In the genomic region with DNA sequence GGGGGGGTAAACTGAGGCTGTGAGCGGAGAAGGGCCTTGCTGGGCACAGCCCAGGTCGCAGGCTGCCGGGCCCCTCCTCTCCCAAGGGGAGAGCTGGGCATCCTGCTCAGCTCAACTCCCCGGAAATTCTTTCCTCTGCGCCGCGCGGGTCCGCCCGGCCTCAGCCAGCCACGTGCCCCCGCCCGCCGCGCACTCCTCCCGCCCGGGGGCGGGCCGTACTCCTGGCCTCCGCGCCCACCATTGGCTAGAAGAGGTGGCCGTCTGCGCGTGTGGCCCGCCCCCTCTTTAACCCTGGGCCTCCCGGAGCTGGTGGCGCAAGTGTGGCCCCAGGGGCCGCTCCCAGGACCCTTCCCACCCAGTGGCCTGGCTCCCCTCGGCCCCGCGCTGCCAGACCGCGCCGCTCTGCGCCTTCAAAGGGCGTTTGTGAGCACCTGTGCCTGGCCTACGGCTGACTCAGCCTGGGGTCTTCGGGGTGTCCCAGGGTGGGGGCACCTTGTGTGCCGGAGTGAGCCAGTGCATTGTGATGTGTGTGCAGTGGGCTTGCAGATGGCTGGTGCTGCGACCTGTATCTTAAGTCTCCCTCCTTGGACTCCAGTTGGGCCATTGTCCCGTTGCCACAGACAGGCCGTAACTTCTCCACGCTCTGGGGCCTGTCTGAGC, we compare ENCODE assay signal across 9 cellular contexts. TPM values are rescaled to one million over a fixed set of nuclear protein-coding genes. Genes with fewer than 3 reads are reported as not detected.
A peak's percentile ranks its signal among the peaks of the same experiment; 100 is the strongest.
DNase-seq lines count a peak whose midpoint lies in the region; ATAC-seq and TF ChIP-seq lines count a peak whose summit lies in the region.
"Had no signal": no experiment of that assay in that cellular context is flagged by ENCODE, and none has a peak within 500 bp of the region (broad histone marks: within the 10 kb centered on the region; RNA-seq: fewer than 3 reads in every experiment).

No MANE protein-coding gene starts in this region.

- peak overlapping the region; percentile 73 for H3K4me2 ChIP-seq in PC-9

- no peak for ATAC-seq in GM19328 (IDR thresholded peaks at IDR 0.05; ENCODE audit: unreplicated experiment)

- TF ChIP-seq CTCF in GM13977 (IDR thresholded peaks at IDR 0.05; ENCODE audit: extremely low read depth, insufficient read depth, missing control alignments) (no peak), PC-9 (conservative IDR thresholded peaks at IDR 0.05) (no peak)

- H2AFZ ChIP-seq in PC-9, result no peak overlapping the region

- peaks cover 40% of the 10 kb centered on the region for H3K4me1 ChIP-seq in PC-9 (replicated peaks; ENCODE audit: insufficient read depth)

- H4K20me1 ChIP-seq in PC-9 (ENCODE audit: insufficient read depth), result no peaks in the 10 kb centered on the region

- BruUV-seq in PC-9 (replicated peaks; lab: Mats Ljungman, UMichigan), result no TSS peak

- H3K79me2 ChIP-seq in PC-9 (ENCODE audit: low read depth), result no peaks in the 10 kb centered on the region

- in situ Hi-C loops in GM13977 (cut with MboI; ENCODE audit: low pct_unique_long_range_greater_than_20kb, low sequenced_read_pairs, unreplicated experiment), result no loop called here

- H3K36me3 ChIP-seq in PC-9 (ENCODE audit: low read depth) (no peaks in the 10 kb centered on the region), MG63 (no peaks in the 10 kb centered on the region)

- DNase-seq in GM13977 (ENCODE audit: low spot score), result peak; percentile 59
- DNase-seq in PC-9, result peak; percentile 46 to 93
- DNase-seq in central memory CD4-positive, alpha-beta T cell, result peak; percentile 19
- peak; percentile 57 for DNase-seq in kidney glomerular epithelial cell (lab: John Stamatoyannopoulos, UW)
- DNase-seq in stimulated activated CD4-positive, alpha-beta T cell treated with anti-CD3 and anti-CD28 coated beads, Interleukin-2, amount 100 ng/mL, for 24 hours, result peak; percentile 36 to 68
- DNase-seq in effector CD4-positive, alpha-beta T cell, result no peak
- no peak for DNase-seq in MG63

- H3K27ac ChIP-seq in PC-9, result no peak overlapping the region

- POLR2A ChIA-PET in PC-9 (lab: Charles Lee; ENCODE audit: unreplicated experiment), result interaction anchor here (0.5 to 0.6 kb wide), 4 partner anchors 37 to 1310 kb away, joined by 3 to 9 read pairs (median 3); partner anchors contain the start of genes C11orf24 and TPCN2

- H3K9me3 ChIP-seq in PC-9 (ENCODE audit: insufficient read depth, low read depth) (no peaks in the 10 kb centered on the region), MG63 (no peaks in the 10 kb centered on the region)

- H3K9me2 ChIP-seq in PC-9 (ENCODE audit: insufficient read depth), result no peaks in the 10 kb centered on the region

- peaks cover 23% of the 10 kb centered on the region for H3F3A ChIP-seq in PC-9 (ENCODE audit: insufficient read depth, low read depth)

- intact Hi-C loops in PC-9 (cut with micrococcal nuclease; ENCODE audit: unreplicated experiment), result no loop called here

- H3K4me3 ChIP-seq in PC-9 (peak overlapping the region; percentile 41; the same call in 1 of the 2 replicates), MG63 (no peak overlapping the region)

- CTCF ChIA-PET in PC-9 (lab: Charles Lee), result interaction anchor here (0.5 to 1.0 kb wide), 4 partner anchors 10 to 891 kb away, joined by 3 to 6 read pairs (median 4); no protein-coding TSS in a partner anchor

- H3K27me3 ChIP-seq in PC-9 (ENCODE audit: insufficient read depth, low read depth) (peaks cover 15% of the 10 kb centered on the region; the same call in 1 of the 2 replicates), MG63 (no peaks in the 10 kb centered on the region)

RNA-seq across cellular contexts. Expression of gene MRGPRF, which starts 2.0 kb away (rescaled TPM):
- total RNA-seq in PC-9 (2021), result 0.35 and 0.50 TPM in 2 replicates
- total RNA-seq in MG63 (2014; rRNA removed; shearing (Covaris generic); ENCODE audit: low replicate concordance), result 2.0 TPM in 1 of 2 replicates, not detected in the other

RNA-seq across cellular contexts. Expression of gene MRGPRD, which starts 30.3 kb away (rescaled TPM):
- not detected in 2 replicates for total RNA-seq in PC-9 (2021)
- not detected in 2 replicates for total RNA-seq in MG63 (2014; rRNA removed; shearing (Covaris generic); ENCODE audit: low replicate concordance)
- total RNA-seq: temporal lobe had no signal

RNA-seq across cellular contexts. Expression of gene TPCN2, which starts 37.6 kb away (rescaled TPM):
- total RNA-seq in PC-9 (2021), result 24.8 and 26.4 TPM in 2 replicates
- 2.4 and 5.4 TPM in 2 replicates for total RNA-seq in MG63 (2014; rRNA removed; shearing (Covaris generic); ENCODE audit: low replicate concordance)

Comparison
In these comparisons a context has a peak if more than half of its experiments do, and no peak if none do; other contexts are left out.
1. DNase-seq: peak in GM13977 (single experiment), PC-9 (2 of 2), central memory CD4-positive, alpha-beta T cell (single experiment), kidney glomerular epithelial cell (single experiment) and stimulated activated CD4-positive, alpha-beta T cell treated with anti-CD3 and anti-CD28 coated beads, Interleukin-2, amount 100 ng/mL, for 24 hours (2 of 2); none in effector CD4-positive, alpha-beta T cell (single experiment) and MG63 (single experiment).